Comparison of ENCODE assay signal across 12 cellular contexts in genomic region chr14:92382677-92383076, GRCh38. TPM values are rescaled to one million over a fixed set of nuclear protein-coding genes. Genes with fewer than 3 reads are reported as not detected.
DNase-seq lines count a peak whose midpoint lies in the region; ATAC-seq, FAIRE-seq and TF ChIP-seq lines count a peak whose summit lies in the region.
"Had no signal": no experiment of that assay in that cellular context is flagged by ENCODE, and none has a peak within 500 bp of the region (broad histone marks: within the 10 kb centered on the region; RNA-seq: fewer than 3 reads in every experiment).

No MANE protein-coding gene starts in this region.

- POLR2A ChIA-PET in SK-N-SH (lab: Yijun Ruan, JAX) = no interaction called here

- no peak for FAIRE-seq in GM12892 (lab: Jason Lieb, UNC)
- FAIRE-seq: RCC 7860 had no signal

- peak; percentile 44 for DNase-seq in AG08396 (ENCODE audit: low spot score)
- peak; percentile 34 for DNase-seq in H4 (ENCODE audit: low spot score)
- DNase-seq in SK-N-SH = no peak
- DNase-seq in iPS-NIHi7 (ENCODE audit: extremely low spot score) = peak; percentile 48
- DNase-seq in GM12892 (ENCODE audit: insufficient read length) = no peak
- DNase-seq in thyroid gland = no peak
- DNase-seq in trophoblast cell = no peak
- DNase-seq: GF-D8; mesenchymal stem cell; stimulated activated CD4-positive, alpha-beta T cell treated with anti-CD3 and anti-CD28 coated beads, Interleukin-2, amount 100 ng/mL, for 48 hours had no signal

- H3K4me1 ChIP-seq in SK-N-SH (ENCODE audit: control insufficient read depth in 1 of 2, insufficient read depth in 2 of 2, low read depth in 1 of 2, low read length in 1 of 2) (no peaks in the 10 kb centered on the region), thyroid gland (no peaks in the 10 kb centered on the region), trophoblast cell (ENCODE audit: control insufficient read depth in 1 of 2, insufficient read depth in 2 of 2, low read length in 2 of 2) (no peaks in the 10 kb centered on the region)

- H3K9me3 ChIP-seq in SK-N-SH (no peaks in the 10 kb centered on the region), thyroid gland (no peaks in the 10 kb centered on the region), trophoblast cell (ENCODE audit: insufficient read depth, low read depth, low read length) (no peaks in the 10 kb centered on the region)

- no peak overlapping the region for H3K14ac ChIP-seq in trophoblast cell (ENCODE audit: low read length)

- no peaks in the 10 kb centered on the region for H3F3A ChIP-seq in SK-N-SH (replicated peaks; ENCODE audit: insufficient read depth)

- no peak overlapping the region for H2AFZ ChIP-seq in SK-N-SH (ENCODE audit: low read depth)
- H2AFZ ChIP-seq in trophoblast cell (ENCODE audit: insufficient read depth, low read length, poor library complexity) = no peak overlapping the region

- H3K36me3 ChIP-seq in SK-N-SH (replicated peaks in 1 of 2; ENCODE audit: control insufficient read depth in 1 of 2, insufficient read depth in 2 of 2, low read length in 1 of 2) = no peaks in the 10 kb centered on the region
- no peaks in the 10 kb centered on the region for H3K36me3 ChIP-seq in thyroid gland
- H3K36me3 ChIP-seq in trophoblast cell (ENCODE audit: control insufficient read depth in 1 of 2, insufficient read depth in 2 of 2, low read length in 2 of 2) = no peaks in the 10 kb centered on the region

- H3K4me3 ChIP-seq in SK-N-SH (ENCODE audit: low read depth in 2 of 2, low read length in 1 of 2) (no peak overlapping the region), thyroid gland (replicated peaks in 1 of 3) (no peak overlapping the region), trophoblast cell (ENCODE audit: low read depth, low read length) (no peak overlapping the region)

- no peaks in the 10 kb centered on the region for H4K20me1 ChIP-seq in SK-N-SH (ENCODE audit: insufficient read depth)

- ATAC-seq in GM21528 (IDR thresholded peaks at IDR 0.05; ENCODE audit: low FRiP score, unreplicated experiment) = no peak

- H4K12ac ChIP-seq in trophoblast cell (ENCODE audit: low read depth, low read length) = no peak overlapping the region

- TF ChIP-seq POLR2A in GM12892 (IDR thresholded peaks at IDR 0.05; ENCODE audit: low read depth, low read length) (no peak), thyroid gland (IDR thresholded peaks at IDR 0.05) (no peak)

- H3K4ac ChIP-seq in trophoblast cell (ENCODE audit: low read depth, low read length) = no peak overlapping the region

- TF ChIP-seq CTCF in SK-N-SH (IDR thresholded peaks at IDR 0.05) (peak; percentile 56), thyroid gland (IDR thresholded peaks at IDR 0.05) (no peak)

- no peak overlapping the region for H2BK5ac ChIP-seq in trophoblast cell (ENCODE audit: low read depth, low read length, poor library complexity)

- H4K8ac ChIP-seq in trophoblast cell (ENCODE audit: low read depth, low read length) = no peak overlapping the region

- no peak overlapping the region for H3K18ac ChIP-seq in trophoblast cell (ENCODE audit: low read length)

- H3K27me3 ChIP-seq in SK-N-SH (ENCODE audit: insufficient read depth) (peaks cover 64% of the 10 kb centered on the region), thyroid gland (no peaks in the 10 kb centered on the region), trophoblast cell (ENCODE audit: insufficient read depth, low read length) (no peaks in the 10 kb centered on the region)

- no peak overlapping the region for H2BK120ac ChIP-seq in trophoblast cell (ENCODE audit: insufficient read depth, low read length, poor library complexity)

- no peak overlapping the region for H3K4me2 ChIP-seq in SK-N-SH
- H3K4me2 ChIP-seq in trophoblast cell (ENCODE audit: low read length) = no peak overlapping the region

- H3K23ac ChIP-seq in trophoblast cell (ENCODE audit: low read length) = no peak overlapping the region

- no peaks in the 10 kb centered on the region for H3K79me2 ChIP-seq in SK-N-SH (ENCODE audit: insufficient read depth)
- no peaks in the 10 kb centered on the region for H3K79me2 ChIP-seq in trophoblast cell (ENCODE audit: control insufficient read depth, insufficient read depth, low read length, poor library complexity)

- no peak overlapping the region for H2BK12ac ChIP-seq in trophoblast cell (ENCODE audit: low read length)

- H3K27ac ChIP-seq in SK-N-SH (ENCODE audit: low read depth in 2 of 2, low read length in 1 of 2) (no peak overlapping the region), thyroid gland (no peak overlapping the region), trophoblast cell (ENCODE audit: low read depth, low read length) (no peak overlapping the region)

- no peaks in the 10 kb centered on the region for H3K9me2 ChIP-seq in SK-N-SH

- no peak overlapping the region for H3K9ac ChIP-seq in SK-N-SH
- H3K9ac ChIP-seq in trophoblast cell (ENCODE audit: low read length) = no peak overlapping the region

- no peak for TF ChIP-seq RAD21 in SK-N-SH (IDR thresholded peaks at IDR 0.05; ENCODE audit: low read length)

- H2AK5ac ChIP-seq in trophoblast cell (ENCODE audit: low read length) = no peak overlapping the region

- no peaks in the 10 kb centered on the region for H3K79me1 ChIP-seq in trophoblast cell (ENCODE audit: low read length)

- H4K91ac ChIP-seq in trophoblast cell (ENCODE audit: low read depth, low read length) = no peak overlapping the region

- TF ChIP-seq EP300 in SK-N-SH (IDR thresholded peaks at IDR 0.05; ENCODE audit: borderline replicate concordance in 1 of 2, low read depth in 1 of 2, low read length in 1 of 2) = no peak

- WGBS in SK-N-SH (ENCODE audit: low lambda C conversion rate) = 15% methylated on average over 4 of the region's 4 CpGs
- WGBS in thyroid gland, 2 donors = 49 to 64% methylated on average over 4 of the region's 4 CpGs
- no CpG with 5 or more reads among the region's 4 CpGs for WGBS in trophoblast cell (ENCODE audit: extremely low coverage, insufficient coverage, insufficient read length)

- intact Hi-C loops in thyroid gland (cut with DNase I) = no loop called here

- CTCF ChIA-PET in SK-N-SH (lab: Yijun Ruan, JAX) = interaction anchor here (0.9 kb wide), 1 partner anchor 11 kb away, joined by 6 read pairs; no protein-coding TSS in a partner anchor

TF ChIP-seq in SK-N-SH, 30 proteins besides CTCF, POLR2A, EP300 and RAD21:
- TF ChIP-seq NFIC (IDR thresholded peaks at IDR 0.05; ENCODE audit: borderline replicate concordance) = no peak
- no peak for TF ChIP-seq USF2 (IDR thresholded peaks at IDR 0.05; ENCODE audit: borderline replicate concordance, low read depth, low read length)
- no peak for TF ChIP-seq MEF2A (IDR thresholded peaks at IDR 0.05; ENCODE audit: borderline replicate concordance, low read depth)
- TF ChIP-seq GABPA (IDR thresholded peaks at IDR 0.05; ENCODE audit: low read depth) = no peak
- no peak for TF ChIP-seq ELF1 (IDR thresholded peaks at IDR 0.05)
- TF ChIP-seq SMC3 (IDR thresholded peaks at IDR 0.05; ENCODE audit: low read depth, low read length) = peak; percentile 9; the same call in 1 of the 2 replicates
- no peak for TF ChIP-seq RXRA (IDR thresholded peaks at IDR 0.05; ENCODE audit: borderline replicate concordance, low read depth)

RNA-seq across cellular contexts. Expression of gene SLC24A4, which starts 59.7 kb away (rescaled TPM):
- not detected in 2 replicates for total RNA-seq in H4 (2014; rRNA removed; shearing (Covaris generic))
- polyA plus RNA-seq in SK-N-SH (2012; rRNA removed) = 0.07 and 0.13 TPM in 2 replicates
- 0.06 and 0.09 TPM in 2 replicates for polyA plus RNA-seq in SK-N-SH (2012; cell fraction: cytosol; rRNA removed)
- 0.06 and 0.14 TPM in 2 replicates for polyA plus RNA-seq in SK-N-SH (2012; cell fraction: nucleus; rRNA removed)
- polyA plus RNA-seq in GM12892 (2012; ENCODE audit: missing spikeins) = 0.15 TPM
- under 1 TPM; 0.05 to 0.46 (median 0.19) TPM for total RNA-seq in thyroid gland
- 0.29 and 0.31 TPM in 2 replicates for polyA plus RNA-seq in trophoblast cell (2013)

Comparison
In these comparisons a context has a peak if more than half of its experiments do, and no peak if none do; other contexts are left out.
1. DNase-seq: peak in AG08396 (single experiment), H4 (single experiment) and iPS-NIHi7 (single experiment); none in SK-N-SH (single experiment), GM12892 (single experiment), thyroid gland (0 of 2) and trophoblast cell (0 of 2).